Comparison of ENCODE assay signal across 25 cellular contexts in the genomic region with DNA sequence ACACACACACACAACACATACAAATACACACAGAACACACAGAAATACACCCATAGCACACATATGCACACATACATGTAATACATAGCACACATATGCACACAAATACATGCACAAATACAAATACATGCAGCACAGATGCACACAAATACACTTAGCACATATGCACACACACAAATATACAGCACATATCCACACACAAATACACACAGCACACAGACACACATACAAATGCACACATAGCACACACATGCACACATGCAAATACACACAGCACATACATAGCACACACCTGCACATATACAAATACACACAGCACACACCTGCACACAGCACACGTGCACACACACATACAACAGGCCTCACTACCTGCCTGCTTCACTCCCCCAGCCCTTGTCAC. TPM values are rescaled to one million over a fixed set of nuclear protein-coding genes. Genes with fewer than 3 reads are reported as not detected.
DNase-seq lines count a peak whose midpoint lies in the region; ATAC-seq, FAIRE-seq and TF ChIP-seq lines count a peak whose summit lies in the region.
"Had no signal": no experiment of that assay in that cellular context is flagged by ENCODE, and none has a peak within 500 bp of the region (broad histone marks: within the 10 kb centered on the region; RNA-seq: fewer than 3 reads in every experiment).

No MANE protein-coding gene starts in this region.

- in situ Hi-C loops in G401 (cut with HindIII; ENCODE audit: low sequenced_read_pairs): no loop called here

- H3K9me3 Mint-ChIP-seq in T-helper 2 cell treated with Interferon-gamma antibody and Interleukin-4, amounts not matched to agents 5 μg/mL and 100 μg/mL, for 36 hours: no peaks in the 10 kb centered on the region
- no peaks in the 10 kb centered on the region for H3K9me3 Mint-ChIP-seq in activated T-helper 17 cell treated with anti-CD3 and anti-CD28 coated beads, Interleukin-2, amount 50 U/mL, for 72 hours
- H3K9me3 Mint-ChIP-seq in nephron: no peaks in the 10 kb centered on the region
- H3K9me3 Mint-ChIP-seq: T-helper 1 cell treated with Interleukin-12 subunit alpha and Interleukin-12 subunit beta and Interleukin-4 antibody, amounts not matched to agents 30 μg/mL and 1 μg/mL, for 36 hours had no signal

- ATAC-seq in activated T-helper 17 cell treated with anti-CD3 and anti-CD28 coated beads, Interleukin-2, amount 50 U/mL, for 72 hours (replicated peaks): no peak
- no peak for ATAC-seq in HG03095 (IDR thresholded peaks at IDR 0.05; ENCODE audit: unreplicated experiment)
- ATAC-seq: pancreas had no signal

- H3K4me3 Mint-ChIP-seq in T-helper 2 cell treated with Interferon-gamma antibody and Interleukin-4, amounts not matched to agents 5 μg/mL and 100 μg/mL, for 36 hours: no peak overlapping the region
- H3K4me3 Mint-ChIP-seq in activated T-helper 17 cell treated with anti-CD3 and anti-CD28 coated beads, Interleukin-2, amount 50 U/mL, for 72 hours: no peak overlapping the region
- no peak overlapping the region for H3K4me3 Mint-ChIP-seq in nephron
- H3K4me3 Mint-ChIP-seq: T-helper 1 cell treated with Interleukin-12 subunit alpha and Interleukin-12 subunit beta and Interleukin-4 antibody, amounts not matched to agents 30 μg/mL and 1 μg/mL, for 36 hours had no signal

- no peaks in the 10 kb centered on the region for H3K27me3 Mint-ChIP-seq in T-helper 2 cell treated with Interferon-gamma antibody and Interleukin-4, amounts not matched to agents 5 μg/mL and 100 μg/mL, for 36 hours (ENCODE audit: low read depth)
- H3K27me3 Mint-ChIP-seq in activated T-helper 17 cell treated with anti-CD3 and anti-CD28 coated beads, Interleukin-2, amount 50 U/mL, for 72 hours: no peaks in the 10 kb centered on the region
- peaks cover 14% of the 10 kb centered on the region for H3K27me3 Mint-ChIP-seq in nephron (ENCODE audit: low read depth)

- H3K4me1 Mint-ChIP-seq in T-helper 2 cell treated with Interferon-gamma antibody and Interleukin-4, amounts not matched to agents 5 μg/mL and 100 μg/mL, for 36 hours (ENCODE audit: low read depth): peaks cover 25% of the 10 kb centered on the region
- H3K4me1 Mint-ChIP-seq in activated T-helper 17 cell treated with anti-CD3 and anti-CD28 coated beads, Interleukin-2, amount 50 U/mL, for 72 hours: peaks cover 22% of the 10 kb centered on the region
- H3K4me1 Mint-ChIP-seq in nephron: peaks cover 55% of the 10 kb centered on the region

- peak; percentile 64 for FAIRE-seq in GM12891 (lab: Jason Lieb, UNC)
- FAIRE-seq: astrocyte, colon, endometrium, pancreas had no signal

- TF ChIP-seq CTCF in nephron (IDR thresholded peaks at IDR 0.05; ENCODE audit: unreplicated experiment in 3 of 3): no peak

- H3K27ac Mint-ChIP-seq in T-helper 2 cell treated with Interferon-gamma antibody and Interleukin-4, amounts not matched to agents 5 μg/mL and 100 μg/mL, for 36 hours: peak overlapping the region; percentile 15
- H3K27ac Mint-ChIP-seq in activated T-helper 17 cell treated with anti-CD3 and anti-CD28 coated beads, Interleukin-2, amount 50 U/mL, for 72 hours: peak overlapping the region; percentile 88
- H3K27ac Mint-ChIP-seq in nephron: peak overlapping the region; percentile 1 to 48 (median 7)
- H3K27ac Mint-ChIP-seq: T-helper 1 cell treated with Interleukin-12 subunit alpha and Interleukin-12 subunit beta and Interleukin-4 antibody, amounts not matched to agents 30 μg/mL and 1 μg/mL, for 36 hours had no signal

- H3K36me3 Mint-ChIP-seq in T-helper 2 cell treated with Interferon-gamma antibody and Interleukin-4, amounts not matched to agents 5 μg/mL and 100 μg/mL, for 36 hours (ENCODE audit: low read depth): no peaks in the 10 kb centered on the region
- H3K36me3 Mint-ChIP-seq in activated T-helper 17 cell treated with anti-CD3 and anti-CD28 coated beads, Interleukin-2, amount 50 U/mL, for 72 hours (ENCODE audit: low read depth): no peaks in the 10 kb centered on the region
- H3K36me3 Mint-ChIP-seq in nephron (ENCODE audit: low read depth): no peaks in the 10 kb centered on the region

- no peak for DNase-seq in T-helper 2 cell treated with Interferon-gamma antibody and Interleukin-4, amounts not matched to agents 5 μg/mL and 100 μg/mL, for 36 hours (ENCODE audit: low spot score)
- DNase-seq in T-helper 2 cell (no peak), GM12891 (ENCODE audit: insufficient read length, low spot score) (no peak), G401 (ENCODE audit: low spot score) (no peak)
- no peak for DNase-seq in activated effector memory CD4-positive, alpha-beta T cell treated with anti-CD3 and anti-CD28 coated beads, Interleukin-2, amount 50 U/mL, for 16 hours
- DNase-seq: activated CD4-positive, CD25-positive, alpha-beta regulatory T cell treated with anti-CD3 and anti-CD28 coated beads, Interleukin-2, amount 50 U/mL, for 72 hours; activated CD8-positive, alpha-beta memory T cell treated with anti-CD3 and anti-CD28 coated beads, Interleukin-2, amount 50 U/mL, for 4 hours; activated gamma-delta T cell treated with Interleukin-2 at 50 U/mL for 16 hours; HCEC 1CT; lower lobe of right lung; MG63; NCI-H146; NCI-H774; OCI-M1; pancreas; SHP77 treated with DMSO at 0.1 percent for 48 hours; stimulated activated naive CD4-positive, alpha-beta T cell; tibial artery had no signal

- no peak for TF ChIP-seq POLR2A in GM12891 (IDR thresholded peaks at IDR 0.05; ENCODE audit: low read depth, low read length)

TF ChIP-seq in GM12891, 5 proteins besides CTCF, POLR2A, EP300 and RAD21:
- no peak for TF ChIP-seq SPI1 (IDR thresholded peaks at IDR 0.05; ENCODE audit: low read depth, low read length)
- TF ChIP-seq POU2F2 (IDR thresholded peaks at IDR 0.05; ENCODE audit: low read depth, low read length): no peak
- no peak for TF ChIP-seq PAX5 (IDR thresholded peaks at IDR 0.05; ENCODE audit: insufficient read depth, low read length, severe bottlenecking)
- TF ChIP-seq TAF1 (IDR thresholded peaks at IDR 0.05; ENCODE audit: low read depth, low read length): no peak
- TF ChIP-seq POLR2AphosphoS5 (IDR thresholded peaks at IDR 0.05; ENCODE audit: low read depth, low read length): no peak

RNA-seq across cellular contexts. Expression of gene SDK2, which starts 49.6 kb away (rescaled TPM):
- polyA plus RNA-seq in GM12891 (2012; ENCODE audit: low read depth, missing spikeins): not detected
- total RNA-seq in activated T-helper 17 cell treated with anti-CD3 and anti-CD28 coated beads, Interleukin-2, amount 50 U/mL, for 72 hours: under 1 TPM; 0.19 to 0.26 TPM
- total RNA-seq in G401 (2014; rRNA removed; shearing (Covaris generic)): under 0.01 and 0.10 TPM in 2 replicates

Comparison
In these comparisons a context has a peak if more than half of its experiments do, and no peak if none do; other contexts are left out.
1. H3K27ac Mint-ChIP-seq: peak in every context shown above with its lines; median percentile 88 in activated T-helper 17 cell treated with anti-CD3 and anti-CD28 coated beads, Interleukin-2, amount 50 U/mL, for 72 hours; 15 in T-helper 2 cell treated with Interferon-gamma antibody and Interleukin-4, amounts not matched to agents 5 μg/mL and 100 μg/mL, for 36 hours; 7 in nephron.